8 cellular contexts compared by ENCODE assay signal in the genomic region with DNA sequence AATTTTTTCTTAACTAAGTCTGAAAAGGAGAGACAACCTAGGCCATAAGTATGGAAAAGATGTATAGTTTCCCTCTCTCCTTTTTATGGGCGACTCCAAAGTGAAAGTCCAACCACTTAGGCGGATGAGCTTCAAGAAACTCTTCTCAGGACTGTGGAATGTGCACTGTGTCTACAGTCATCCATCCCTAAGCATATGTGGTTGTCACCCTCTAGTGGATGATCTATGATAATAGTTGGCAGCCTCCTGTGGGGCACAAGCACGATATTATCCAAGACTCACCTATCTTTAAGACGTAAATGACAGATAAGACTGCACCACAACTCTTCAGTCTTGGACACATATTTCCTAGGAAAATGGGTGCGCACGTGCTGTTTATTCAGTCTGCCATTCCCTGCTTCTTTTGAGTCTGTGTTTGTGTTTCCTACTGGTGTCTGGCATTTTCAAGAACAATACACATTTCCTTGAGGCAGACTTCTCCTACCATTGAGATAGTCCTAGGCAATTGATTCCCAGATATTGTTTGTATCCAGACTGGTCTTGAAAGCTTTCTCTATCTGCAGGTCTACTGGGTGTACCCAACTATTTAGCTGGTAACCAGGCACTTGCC.
DNase-seq lines count a peak whose midpoint lies in the region; ATAC-seq, FAIRE-seq and TF ChIP-seq lines count a peak whose summit lies in the region.

No MANE protein-coding gene starts in this region.

- DNase-seq in AG20443 (ENCODE audit: low spot score), result peak; percentile 84
- DNase-seq in NCI-H82 (lab: John Stamatoyannopoulos, UW), result peak; percentile 87
- peak; percentile 87 for DNase-seq in MCF 10A (ENCODE audit: unreplicated experiment)
- DNase-seq in stromal cell of bone marrow (ENCODE audit: low read depth), result peak; percentile 79
- no peak for DNase-seq in activated T-cell treated with anti-CD3 and anti-CD28 coated beads, Interleukin-2, amount 50 U/mL, for 24 hours

- no TSS peak for BruUV-seq in MCF 10A (replicated peaks; lab: Mats Ljungman, UMichigan)

- no peaks in the 10 kb centered on the region for H3K9me3 Mint-ChIP-seq in MCF 10A (ENCODE audit: unreplicated experiment)
- H3K9me3 Mint-ChIP-seq in activated T-cell treated with anti-CD3 and anti-CD28 coated beads, Interleukin-2, amount 50 U/mL, for 24 hours, result no peaks in the 10 kb centered on the region

- H3K4me3 Mint-ChIP-seq in MCF 10A (ENCODE audit: unreplicated experiment), result no peak overlapping the region
- H3K4me3 Mint-ChIP-seq in activated T-cell treated with anti-CD3 and anti-CD28 coated beads, Interleukin-2, amount 50 U/mL, for 24 hours, result no peak overlapping the region

- peak; percentile 72 for TF ChIP-seq CTCF in MCF 10A (IDR thresholded peaks at IDR 0.05; ENCODE audit: unreplicated experiment)

- peak overlapping the region; percentile 12 for H3K27ac Mint-ChIP-seq in MCF 10A (ENCODE audit: low read depth, unreplicated experiment)
- no peak overlapping the region for H3K27ac Mint-ChIP-seq in activated T-cell treated with anti-CD3 and anti-CD28 coated beads, Interleukin-2, amount 50 U/mL, for 24 hours

- POLR2A ChIA-PET in MCF 10A (lab: Yijun Ruan, JAX), result interaction anchor here (0.6 to 1.9 kb wide), 4 partner anchors 11 to 686 kb away, joined by 3 to 10 read pairs (median 4); no protein-coding TSS in a partner anchor

- no peaks in the 10 kb centered on the region for H3K27me3 Mint-ChIP-seq in MCF 10A (ENCODE audit: insufficient read depth, unreplicated experiment)
- peaks cover 60% of the 10 kb centered on the region for H3K27me3 Mint-ChIP-seq in activated T-cell treated with anti-CD3 and anti-CD28 coated beads, Interleukin-2, amount 50 U/mL, for 24 hours

- H3K36me3 Mint-ChIP-seq in MCF 10A (ENCODE audit: insufficient read depth, unreplicated experiment), result no peaks in the 10 kb centered on the region
- no peaks in the 10 kb centered on the region for H3K36me3 Mint-ChIP-seq in activated T-cell treated with anti-CD3 and anti-CD28 coated beads, Interleukin-2, amount 50 U/mL, for 24 hours (ENCODE audit: low read depth)

- intact Hi-C loops in MCF 10A (cut with micrococcal nuclease), result loop anchor here (1.0 to 5.0 kb wide), 10 partner anchors 97 to 666 kb away; a partner anchor contains a TSS

- peaks cover 18% of the 10 kb centered on the region for H3K4me1 Mint-ChIP-seq in MCF 10A (ENCODE audit: insufficient read depth, unreplicated experiment)
- H3K4me1 Mint-ChIP-seq in activated T-cell treated with anti-CD3 and anti-CD28 coated beads, Interleukin-2, amount 50 U/mL, for 24 hours (ENCODE audit: low read depth), result peaks cover 8% of the 10 kb centered on the region

- peak; percentile 95 for FAIRE-seq in islet of Langerhans (lab: Jason Lieb, UNC)

- CTCF ChIA-PET in MCF 10A (lab: Yijun Ruan, JAX), result interaction anchor here (0.5 to 3.6 kb wide), 24 partner anchors 8 to 743 kb away, joined by 3 to 15 read pairs (median 4); no protein-coding TSS in a partner anchor

- ATAC-seq in GM18502 (IDR thresholded peaks at IDR 0.05; ENCODE audit: poor library complexity, unreplicated experiment) (peak; percentile 85), HG03159 (IDR thresholded peaks at IDR 0.05; ENCODE audit: unreplicated experiment) (peak; percentile 82)
